In the genomic region with DNA sequence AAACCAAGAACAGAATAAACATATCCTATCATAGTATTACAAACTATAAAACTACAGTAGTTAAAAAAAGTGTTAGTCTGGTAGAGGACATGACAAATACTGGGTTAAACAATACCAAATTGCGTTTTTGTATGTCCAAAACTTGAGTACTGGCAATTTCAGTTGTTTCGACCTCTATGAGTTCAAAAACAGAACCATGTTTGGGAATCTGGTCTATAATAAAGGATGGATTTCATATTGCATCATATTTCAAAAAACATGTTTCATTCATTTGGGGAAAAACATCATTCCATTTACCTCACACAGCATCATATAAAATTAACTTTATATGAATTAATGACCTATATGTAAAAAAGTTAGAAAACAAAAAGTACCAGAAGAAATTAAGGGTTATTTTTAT, we compare ENCODE assay signal across 24 cellular contexts.
A peak's percentile ranks its signal among the peaks of the same experiment; 100 is the strongest.
DNase-seq lines count a peak whose midpoint lies in the region; ATAC-seq, FAIRE-seq and TF ChIP-seq lines count a peak whose summit lies in the region.
"Had no signal": no experiment of that assay in that cellular context is flagged by ENCODE, and none has a peak within 500 bp of the region (broad histone marks: within the 10 kb centered on the region; RNA-seq: fewer than 3 reads in every experiment).

No MANE protein-coding gene starts in this region.

- in situ Hi-C loops in IMR-90 (cut with MboI; ENCODE audit: low sequenced_read_pairs) = no loop called here

- H3K9ac ChIP-seq in IMR-90 (ENCODE audit: low read depth, low read length) (no peak overlapping the region), MM.1S (ENCODE audit: low read length) (no peak overlapping the region)
- H3K9ac ChIP-seq: BLaER1 had no signal

- H2BK20ac ChIP-seq in IMR-90 (ENCODE audit: low read depth, low read length) = no peak overlapping the region

- ATAC-seq in IMR-90 (ENCODE audit: low read depth) (no peak), HG02678 (IDR thresholded peaks at IDR 0.05; ENCODE audit: unreplicated experiment) (no peak)
- ATAC-seq: GM12878 had no signal

- H2AFZ ChIP-seq in IMR-90 (replicated peaks; ENCODE audit: low read length, poor library complexity) (no peak overlapping the region), MM.1S (ENCODE audit: low read length) (no peak overlapping the region)

- no peak overlapping the region for H3K4me3 ChIP-seq in IMR-90 (ENCODE audit: insufficient read depth, low read depth, low read length)
- H3K4me3 ChIP-seq in MM.1S (ENCODE audit: low read length) = no peak overlapping the region
- H3K4me3 ChIP-seq: BLaER1, GM12878 had no signal

- TF ChIP-seq RAD21 in IMR-90 (IDR thresholded peaks at IDR 0.05; ENCODE audit: low read length) = no peak

- BruUV-seq in IMR-90 (replicated peaks; lab: Mats Ljungman, UMichigan) = no TSS peak

- no CpG with 5 or more reads among the region's 2 CpGs for WGBS in IMR-90 (ENCODE audit: extremely low coverage in 2 of 2, insufficient read length in 1 of 2), 2 experiments

- TF ChIP-seq CTCF in IMR-90 (conservative IDR thresholded peaks at IDR 0.05; ENCODE audit: low read depth, low read length) (no peak), MM.1S (IDR thresholded peaks at IDR 0.05; ENCODE audit: low read length) (no peak)

- H2BK15ac ChIP-seq in IMR-90 (ENCODE audit: low read depth, low read length) = no peak overlapping the region

- dilution Hi-C loops in IMR-90 (cut with HindIII; ENCODE audit: low sequenced_read_pairs, unreplicated experiment) = no loop called here

- H4K5ac ChIP-seq in IMR-90 (ENCODE audit: low read depth, low read length) = no peak overlapping the region

- H3K9me3 ChIP-seq in IMR-90 (ENCODE audit: control insufficient read depth, insufficient read depth, low read length) (no peaks in the 10 kb centered on the region), MM.1S (replicated peaks; ENCODE audit: insufficient read depth, low read length) (no peaks in the 10 kb centered on the region)
- H3K9me3 ChIP-seq: BE2C had no signal

- no peak overlapping the region for H4K91ac ChIP-seq in IMR-90 (ENCODE audit: insufficient read depth, low read depth, low read length)

- no peak for DNase-seq in H54 (ENCODE audit: insufficient read length, low spot score)
- DNase-seq in IMR-90 = no peak
- DNase-seq in MM.1S = no peak
- no peak for DNase-seq in activated CD4-positive, alpha-beta T cell treated with anti-CD3 and anti-CD28 coated beads for 1 hour
- DNase-seq: 8988T; ACHN; BE2C; C1 segment of cervical spinal cord; CD4-positive, alpha-beta memory T cell; CD4-positive, CD25-positive, alpha-beta regulatory T cell; CD8-positive, alpha-beta memory T cell; COR-L47; DMS 273 treated with DMSO at 0.1 percent for 48 hours; DMS153; DMS53; DMS79; DND-41; EL; GDM1 had no signal

- no peaks in the 10 kb centered on the region for H3K79me2 ChIP-seq in MM.1S (ENCODE audit: low read length)

- H3K23ac ChIP-seq in IMR-90 (ENCODE audit: low read depth, low read length) = no peak overlapping the region

- intact Hi-C loops in IMR-90 (cut with micrococcal nuclease) = no loop called here

- H3K4me2 ChIP-seq in IMR-90 (ENCODE audit: low read depth, low read length) = no peak overlapping the region
- no peak overlapping the region for H3K4me2 ChIP-seq in MM.1S (ENCODE audit: low read depth, low read length)
- H3K4me2 ChIP-seq: BLaER1 had no signal

- CTCF ChIA-PET in IMR-90 (lab: Yijun Ruan, JAX) = interaction anchor here (0.6 kb wide), 1 partner anchor 75 kb away, joined by 3 read pairs; no protein-coding TSS in a partner anchor

- H2AK9ac ChIP-seq in IMR-90 (replicated peaks; ENCODE audit: low read depth, low read length, poor library complexity) = no peak overlapping the region

- no peak overlapping the region for H3K14ac ChIP-seq in IMR-90 (replicated peaks; ENCODE audit: low read depth, low read length)

- H2AK5ac ChIP-seq in IMR-90 (ENCODE audit: low read depth, low read length) = no peak overlapping the region

- H3K4ac ChIP-seq in IMR-90 (ENCODE audit: low read depth, low read length) = no peak overlapping the region

- FAIRE-seq in H54 (lab: Jason Lieb, UNC) = peak; percentile 55
- peak; percentile 46 for FAIRE-seq in endometrium (lab: Jason Lieb, UNC)
- FAIRE-seq: GM18507 had no signal

- POLR2A ChIA-PET in IMR-90 (lab: Charles Lee; ENCODE audit: unreplicated experiment) = no interaction called here

- H4K8ac ChIP-seq in IMR-90 (ENCODE audit: low read depth in 2 of 2, low read length in 2 of 2) = no peak overlapping the region

- no peak overlapping the region for H3K18ac ChIP-seq in IMR-90 (ENCODE audit: low read depth, low read length)

- H2BK5ac ChIP-seq in IMR-90 (ENCODE audit: low read depth, low read length, poor library complexity, severe bottlenecking) = no peak overlapping the region

- TF ChIP-seq POLR2A in H54 (IDR thresholded peaks at IDR 0.05; ENCODE audit: low read depth, low read length) (no peak), IMR-90 (IDR thresholded peaks at IDR 0.05; ENCODE audit: low read depth, low read length) (no peak)

- peaks cover 4% of the 10 kb centered on the region for H3K36me3 ChIP-seq in IMR-90 (ENCODE audit: control insufficient read depth, insufficient read depth, low read length)
- H3K36me3 ChIP-seq in MM.1S (replicated peaks; ENCODE audit: insufficient read depth, low read length) = no peaks in the 10 kb centered on the region; the same call in 1 of the 2 replicates

- no peak overlapping the region for H3K27ac ChIP-seq in IMR-90 (ENCODE audit: insufficient read depth, low read length)
- no peak overlapping the region for H3K27ac ChIP-seq in MM.1S (ENCODE audit: low read length)
- H3K27ac ChIP-seq: BLaER1 had no signal

- H4K20me1 ChIP-seq in IMR-90 (ENCODE audit: insufficient read depth, low read length) = no peaks in the 10 kb centered on the region
- no peaks in the 10 kb centered on the region; the same call in 1 of the 2 replicates for H4K20me1 ChIP-seq in MM.1S (ENCODE audit: insufficient read depth, low read length)
- H4K20me1 ChIP-seq: BLaER1 had no signal

- peaks cover 2% of the 10 kb centered on the region; the same call in 1 of the 2 replicates for H3K4me1 ChIP-seq in IMR-90 (ENCODE audit: control insufficient read depth, insufficient read depth, low read length)
- H3K4me1 ChIP-seq in MM.1S (ENCODE audit: low read length) = peaks cover 17% of the 10 kb centered on the region
- H3K4me1 ChIP-seq: BE2C, BLaER1 had no signal

- peaks cover 11% of the 10 kb centered on the region for H3F3A ChIP-seq in MM.1S (ENCODE audit: insufficient read depth, low read length)

- no peak overlapping the region for H3K56ac ChIP-seq in IMR-90 (ENCODE audit: extremely low read depth, insufficient read depth, low read length)

- no peak overlapping the region for H2BK120ac ChIP-seq in IMR-90 (ENCODE audit: low read depth, low read length)

- peaks cover 0 to 6% of the 10 kb centered on the region in 2 experiments; a peak in 2 of 4 replicates for H3K79me1 ChIP-seq in IMR-90 (ENCODE audit: low read depth in 1 of 2, low read length in 2 of 2)

- no peaks in the 10 kb centered on the region for H3K27me3 ChIP-seq in IMR-90 (ENCODE audit: control insufficient read depth, insufficient read depth, low read length)
- no peaks in the 10 kb centered on the region for H3K27me3 ChIP-seq in MM.1S (replicated peaks; ENCODE audit: insufficient read depth, low read length)
- H3K27me3 ChIP-seq: BE2C, BLaER1 had no signal

- H3K9me1 ChIP-seq in IMR-90 (ENCODE audit: insufficient read depth, low read length) = no peaks in the 10 kb centered on the region

- no peaks in the 10 kb centered on the region for H3K9me2 ChIP-seq in MM.1S (replicated peaks; ENCODE audit: insufficient read depth, low read length)

TF ChIP-seq in IMR-90, 13 proteins besides CTCF, POLR2A, EP300 and RAD21:
- peak; percentile 49; the same call in 1 of the 2 replicates for TF ChIP-seq CEBPB (IDR thresholded peaks at IDR 0.05; ENCODE audit: low read depth, low read length)
- no peak for TF ChIP-seq BHLHE40 (IDR thresholded peaks at IDR 0.05; ENCODE audit: low read depth, low read length)
- no peak for TF ChIP-seq SMC3 (IDR thresholded peaks at IDR 0.05; ENCODE audit: low read depth, low read length)
TF ChIP-seq in IMR-90: peak in this region for 1.
